18 cellular contexts compared by ENCODE assay signal in the genomic region with DNA sequence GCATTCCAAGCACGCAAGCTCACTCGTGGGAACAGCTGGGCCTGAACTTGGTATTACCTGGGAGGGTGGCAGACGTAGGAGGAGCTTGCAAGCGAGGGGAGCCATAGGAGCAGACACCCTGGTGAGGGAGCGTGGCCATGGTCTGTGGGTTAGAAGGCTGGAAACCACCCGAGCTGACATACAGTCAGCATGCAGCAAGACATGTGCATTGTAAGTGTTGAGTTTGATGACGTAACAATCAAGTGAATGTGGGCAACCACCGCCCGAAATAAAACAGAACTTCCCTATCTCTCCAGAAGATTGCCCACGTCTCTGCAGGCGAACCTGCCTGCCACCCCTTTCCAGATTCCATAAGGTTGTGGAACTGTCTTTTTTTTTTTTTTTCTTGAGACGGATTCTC. TPM values are rescaled to one million over a fixed set of nuclear protein-coding genes. Genes with fewer than 3 reads are reported as not detected.
DNase-seq lines count a peak whose midpoint lies in the region; ATAC-seq, FAIRE-seq and TF ChIP-seq lines count a peak whose summit lies in the region.
"Had no signal": no experiment of that assay in that cellular context is flagged by ENCODE, and none has a peak within 500 bp of the region (broad histone marks: within the 10 kb centered on the region; RNA-seq: fewer than 3 reads in every experiment).

No MANE protein-coding gene starts in this region.

- TF ChIP-seq CTCF in GM12878 (IDR thresholded peaks at IDR 0.05 in 2 of 3, conservative IDR thresholded peaks at IDR 0.05 in 1 of 3; ENCODE audit: control insufficient read depth in 2 of 3, extremely low read depth in 1 of 3, insufficient read depth in 1 of 3, low read depth in 3 of 3, low read length in 3 of 3): no peak
- no peak for TF ChIP-seq CTCF in natural killer cell (IDR thresholded peaks at IDR 0.05)

- no peak overlapping the region for H3K4me3 Mint-ChIP-seq in natural killer cell
- H3K4me3 Mint-ChIP-seq: brain, neural progenitor cell had no signal

- SMC1A ChIA-PET in GM12878 (lab: Charles Lee; ENCODE audit: uncharacterized antibody, unreplicated experiment): no interaction called here

- no peaks in the 10 kb centered on the region for H3K9me3 ChIP-seq in GM12878 (replicated peaks; ENCODE audit: control insufficient read depth, insufficient read depth, low read length)
- H3K9me3 ChIP-seq: right lobe of liver, upper lobe of left lung had no signal

- DNase-seq in CD1c-positive myeloid dendritic cell (ENCODE audit: extremely low spot score) (peak; percentile 91), KBM-7 (peak; percentile 32), GM12878 (ENCODE audit: low read depth, low spot score) (no peak), natural killer cell (no peak), NCI-H2081 (lab: John Stamatoyannopoulos, UW) (no peak), frontal cortex (ENCODE audit: low spot score in 2 of 2) (no peak), DMS 273 (lab: John Stamatoyannopoulos, UW; ENCODE audit: unreplicated experiment) (no peak)
- DNase-seq: activated CD4-positive, CD25-positive, alpha-beta regulatory T cell treated with anti-CD3 and anti-CD28 coated beads, Interleukin-2, amount 50 U/mL, for 72 hours; activated naive CD4-positive, alpha-beta T cell treated with anti-CD3 and anti-CD28 coated beads, Interleukin-2, amount 50 U/mL, for 16 hours; NCI-H1436 treated with DMSO at 0.1 percent for 48 hours; NCI-H524 treated with DMSO at 0.1 percent for 48 hours; right lobe of liver; stimulated activated CD4-positive, alpha-beta T cell treated with anti-CD3 and anti-CD28 coated beads, Interleukin-4, amount 100 ng/mL, for 1 hour had no signal

- H3K27ac Mint-ChIP-seq in natural killer cell: no peak overlapping the region

- no peak for TF ChIP-seq EP300 in GM12878 (IDR thresholded peaks at IDR 0.05; ENCODE audit: borderline replicate concordance in 1 of 2, control insufficient read depth in 1 of 2, low read depth in 2 of 2, low read length in 2 of 2)

- CTCF ChIA-PET in GM12878 (lab: Yijun Ruan, JAX): no interaction called here

- H3K36me3 ChIP-seq in GM12878 (ENCODE audit: control insufficient read depth in 2 of 2, insufficient read depth in 2 of 2, low read length in 1 of 2): peaks cover 19 to 35% of the 10 kb centered on the region in 2 experiments
- H3K36me3 ChIP-seq: neural progenitor cell had no signal

- peaks cover 0 to 4% of the 10 kb centered on the region in 2 donors for H3K4me1 Mint-ChIP-seq in natural killer cell
- H3K4me1 Mint-ChIP-seq: brain, neural progenitor cell had no signal

- POLR2A ChIA-PET in GM12878 (lab: Charles Lee): no interaction called here

- H3K4me2 ChIP-seq in GM12878 (ENCODE audit: control insufficient read depth, insufficient read depth): no peak overlapping the region
- H3K4me2 ChIP-seq: neural progenitor cell had no signal

- peaks cover 6% of the 10 kb centered on the region for H3K36me3 Mint-ChIP-seq in natural killer cell

- peaks cover 21% of the 10 kb centered on the region for H3K4me1 ChIP-seq in GM12878 (ENCODE audit: control insufficient read depth, insufficient read depth, low read length)
- H3K4me1 ChIP-seq: neural progenitor cell, right lobe of liver had no signal

- H2AFZ ChIP-seq in GM12878 (ENCODE audit: control insufficient read depth, low read depth, low read length): no peak overlapping the region
- H2AFZ ChIP-seq: neural progenitor cell had no signal

- no peaks in the 10 kb centered on the region for H3K27me3 Mint-ChIP-seq in natural killer cell (ENCODE audit: low read depth in 2 of 2)

- intact Hi-C loops in GM12878 (cut with micrococcal nuclease; ENCODE audit: unreplicated experiment) (no loop called here), natural killer cell (cut with micrococcal nuclease) (no loop called here)

- no peaks in the 10 kb centered on the region for H4K20me1 ChIP-seq in GM12878 (ENCODE audit: control insufficient read depth, insufficient read depth)

- in situ Hi-C loops in KBM-7 (cut with MboI; ENCODE audit: low pct_unique_long_range_greater_than_20kb, low sequenced_read_pairs): no loop called here
- in situ Hi-C loops in GM12878 (cut with MboI): no loop called here

- H3K4me3 ChIP-seq in GM12878: no peak overlapping the region
- H3K4me3 ChIP-seq: neural progenitor cell, right lobe of liver, upper lobe of left lung had no signal

- ATAC-seq in GM12878: no peak
- ATAC-seq in natural killer cell: peak; percentile 58 to 82 (median 73)
- ATAC-seq in HG03442 (IDR thresholded peaks at IDR 0.05; ENCODE audit: unreplicated experiment): no peak

- no peak overlapping the region for H3K9ac ChIP-seq in GM12878 (ENCODE audit: control insufficient read depth, insufficient read depth, low read length)
- H3K9ac ChIP-seq: neural progenitor cell had no signal

- H3K9me3 Mint-ChIP-seq in natural killer cell: no peaks in the 10 kb centered on the region
- H3K9me3 Mint-ChIP-seq: brain, neural progenitor cell had no signal

- no peaks in the 10 kb centered on the region for H3K27me3 ChIP-seq in GM12878 (replicated peaks in 1 of 2; ENCODE audit: control insufficient read depth in 2 of 2, insufficient read depth in 2 of 2, low read length in 1 of 2)
- H3K27me3 ChIP-seq: neural progenitor cell, right lobe of liver, upper lobe of left lung had no signal

- TF ChIP-seq RAD21 in GM12878 (IDR thresholded peaks at IDR 0.05; ENCODE audit: insufficient read depth, low read depth, low read length): no peak

- FAIRE-seq in GM12878 (lab: Jason Lieb, UNC): no peak
- FAIRE-seq in frontal cortex (lab: Jason Lieb, UNC): no peak
- FAIRE-seq: RCC 7860 had no signal

- no peaks in the 10 kb centered on the region for H3K79me2 ChIP-seq in GM12878 (ENCODE audit: control insufficient read depth, insufficient read depth, low read length)

- H3K27ac ChIP-seq in GM12878 (ENCODE audit: control insufficient read depth, insufficient read depth): no peak overlapping the region
- H3K27ac ChIP-seq: neural progenitor cell, right lobe of liver, upper lobe of left lung had no signal

- TF ChIP-seq POLR2A in GM12878 (IDR thresholded peaks at IDR 0.05; ENCODE audit: low read depth, low read length): peak; percentile 15; the same call in 1 of the 2 replicates

- RAD21 ChIA-PET in GM12878 (lab: Charles Lee; ENCODE audit: unreplicated experiment): no interaction called here

- BruUV-seq in GM12878 (replicated peaks; lab: Mats Ljungman, UMichigan): no TSS peak

- WGBS in GM12878 (ENCODE audit: insufficient coverage, insufficient replicate concordance, low lambda C conversion rate, missing lambda C conversion rate): 71% methylated on average over 11 of the region's 12 CpGs

RNA-seq across cellular contexts. Expression of gene UBXN6, which starts 26.8 kb away (rescaled TPM):
- 19.1 TPM in 2 replicates for total RNA-seq in GM12878 (2013; cell fraction: nucleolus; rRNA removed)
- total RNA-seq in GM12878 (2014; rRNA removed) (20.5 and 34.8 TPM in 2 replicates), GM12878 (2014; rRNA removed; fragmentation: Illumina TruSeq; extraction: Trizol) (13.1 and 17.3 TPM in 2 replicates), GM12878 (2021) (49.1 and 50.8 TPM in 2 replicates), natural killer cell (10 to 100 TPM; 54.3 to 67.7 (median 63.3) TPM), frontal cortex (91.3 TPM)
- 19.4 TPM for polyA plus RNA-seq in GM12878 (2011; ENCODE audit: low read depth)
- polyA plus RNA-seq in GM12878 (2011; rRNA removed) (15.2 and 29.5 TPM in 2 replicates), GM12878 (2014; fragmentation: Illumina TruSeq; extraction: Trizol) (2.1 and 7.0 TPM in 2 replicates), GM12878 (2014; fragmentation: Nextera tagmentation; extraction: Ambion mirVana) (1 to 10 TPM in 1 of 2 experiments, under 1 TPM in 1; 0.47 to 2.1 TPM), GM12878 (2014; rRNA removed) (38.7 and 49.7 TPM in 2 replicates), GM12878 (2016; fragmentation: Nextera tagmentation; extraction: Ambion mirVana) (1 to 10 TPM; 6.6 to 8.6 TPM)
- 45.4 and 63.7 TPM in 2 replicates for polyA plus RNA-seq in GM12878 (2011; cell fraction: cytosol; rRNA removed)
- 53.6 and 53.9 TPM in 2 replicates for polyA plus RNA-seq in GM12878 (2011; cell fraction: nucleus; rRNA removed)
- 47.6 and 50.6 TPM in 2 replicates for polyA plus RNA-seq in GM12878 (2012)
- 17.4 and 37.1 TPM in 2 replicates for polyA minus RNA-seq in GM12878 (2011; rRNA and poly(A)+ RNA removed)
- polyA minus RNA-seq in GM12878 (2011; cell fraction: cytosol; rRNA and poly(A)+ RNA removed): 17.5 and 19.0 TPM in 2 replicates
- polyA minus RNA-seq in GM12878 (2011; cell fraction: nucleus; rRNA and poly(A)+ RNA removed): 7.5 and 9.8 TPM in 2 replicates

RNA-seq across cellular contexts. Expression of gene CHAF1A, which starts 28.3 kb away (rescaled TPM):
- total RNA-seq in GM12878 (2013; cell fraction: nucleolus; rRNA removed): 40.3 and 57.6 TPM in 2 replicates
- total RNA-seq in GM12878 (2014; rRNA removed) (33.0 and 37.7 TPM in 2 replicates), GM12878 (2014; rRNA removed; fragmentation: Illumina TruSeq; extraction: Trizol) (27.2 and 28.4 TPM in 2 replicates), GM12878 (2021) (59.8 and 69.1 TPM in 2 replicates), natural killer cell (10 to 100 TPM; 34.4 to 40.8 (median 35.2) TPM), frontal cortex (11.8 TPM)
- 8.7 TPM for polyA plus RNA-seq in GM12878 (2011; ENCODE audit: low read depth)
- polyA plus RNA-seq in GM12878 (2011; rRNA removed) (20.1 and 26.2 TPM in 2 replicates), GM12878 (2014; fragmentation: Illumina TruSeq; extraction: Trizol) (30.6 and 41.4 TPM in 2 replicates), GM12878 (2014; fragmentation: Nextera tagmentation; extraction: Ambion mirVana) (1 to 10 TPM; 1.3 to 3.2 TPM), GM12878 (2014; rRNA removed) (62.6 and 69.2 TPM in 2 replicates), GM12878 (2016; fragmentation: Nextera tagmentation; extraction: Ambion mirVana) (10 to 100 TPM; 41.7 to 47.5 TPM)
- polyA plus RNA-seq in GM12878 (2011; cell fraction: cytosol; rRNA removed): 26.2 and 48.9 TPM in 2 replicates
- polyA plus RNA-seq in GM12878 (2011; cell fraction: nucleus; rRNA removed): 72.7 and 135 TPM in 2 replicates
- 22.8 and 27.9 TPM in 2 replicates for polyA plus RNA-seq in GM12878 (2012)
- 20.3 and 41.7 TPM in 2 replicates for polyA minus RNA-seq in GM12878 (2011; rRNA and poly(A)+ RNA removed)
- polyA minus RNA-seq in GM12878 (2011; cell fraction: cytosol; rRNA and poly(A)+ RNA removed): 19.2 and 24.8 TPM in 2 replicates
- polyA minus RNA-seq in GM12878 (2011; cell fraction: nucleus; rRNA and poly(A)+ RNA removed): 23.7 and 47.4 TPM in 2 replicates

RNA-seq across cellular contexts. Expression of gene SH3GL1, which starts 30.4 kb away (rescaled TPM):
- 38.8 and 43.5 TPM in 2 replicates for total RNA-seq in GM12878 (2013; cell fraction: nucleolus; rRNA removed)
- total RNA-seq in GM12878 (2014; rRNA removed) (24.0 and 28.9 TPM in 2 replicates), GM12878 (2014; rRNA removed; fragmentation: Illumina TruSeq; extraction: Trizol) (9.2 and 11.8 TPM in 2 replicates), GM12878 (2021) (41.5 and 47.4 TPM in 2 replicates), natural killer cell (10 to 100 TPM; 43.9 to 55.7 (median 49.2) TPM), frontal cortex (17.5 TPM)
- 9.3 TPM for polyA plus RNA-seq in GM12878 (2011; ENCODE audit: low read depth)
- polyA plus RNA-seq in GM12878 (2011; rRNA removed) (20.3 and 28.0 TPM in 2 replicates), GM12878 (2014; fragmentation: Illumina TruSeq; extraction: Trizol) (1.6 and 9.2 TPM in 2 replicates), GM12878 (2014; fragmentation: Nextera tagmentation; extraction: Ambion mirVana) (1 to 10 TPM in 1 of 2 experiments, under 1 TPM in 1; 0.93 to 3.0 TPM), GM12878 (2014; rRNA removed) (36.5 and 44.0 TPM in 2 replicates), GM12878 (2016; fragmentation: Nextera tagmentation; extraction: Ambion mirVana) (10 to 100 TPM; 30.0 to 32.5 TPM)
- 42.5 and 50.8 TPM in 2 replicates for polyA plus RNA-seq in GM12878 (2011; cell fraction: cytosol; rRNA removed)
- 84.7 and 86.6 TPM in 2 replicates for polyA plus RNA-seq in GM12878 (2011; cell fraction: nucleus; rRNA removed)
- 27.3 and 36.9 TPM in 2 replicates for polyA plus RNA-seq in GM12878 (2012)
- polyA minus RNA-seq in GM12878 (2011; rRNA and poly(A)+ RNA removed): 16.5 and 39.6 TPM in 2 replicates
- 19.4 and 21.3 TPM in 2 replicates for polyA minus RNA-seq in GM12878 (2011; cell fraction: cytosol; rRNA and poly(A)+ RNA removed)
- polyA minus RNA-seq in GM12878 (2011; cell fraction: nucleus; rRNA and poly(A)+ RNA removed): 16.6 and 34.7 TPM in 2 replicates

RNA-seq across cellular contexts. Expression of gene HDGFL2, which starts 41.3 kb away (rescaled TPM):
- 21.3 and 24.7 TPM in 2 replicates for total RNA-seq in GM12878 (2013; cell fraction: nucleolus; rRNA removed)
- total RNA-seq in GM12878 (2014; rRNA removed): 33.7 and 36.5 TPM in 2 replicates
- 19.0 and 20.5 TPM in 2 replicates for total RNA-seq in GM12878 (2014; rRNA removed; fragmentation: Illumina TruSeq; extraction: Trizol)
- total RNA-seq in GM12878 (2021): 56.8 and 56.9 TPM in 2 replicates
- polyA plus RNA-seq in GM12878 (2011; ENCODE audit: low read depth): 8.1 TPM
- 9.8 and 19.5 TPM in 2 replicates for polyA plus RNA-seq in GM12878 (2011; rRNA removed)
- 18.4 and 22.7 TPM in 2 replicates for polyA plus RNA-seq in GM12878 (2011; cell fraction: cytosol; rRNA removed)
- 32.9 and 51.3 TPM in 2 replicates for polyA plus RNA-seq in GM12878 (2011; cell fraction: nucleus; rRNA removed)
- polyA plus RNA-seq in GM12878 (2012): 28.7 and 30.2 TPM in 2 replicates
- polyA plus RNA-seq in GM12878 (2014; fragmentation: Illumina TruSeq; extraction: Trizol): 8.2 and 16.9 TPM in 2 replicates
- polyA plus RNA-seq in GM12878 (2014; fragmentation: Nextera tagmentation; extraction: Ambion mirVana): under 1 TPM; 0.16 to 0.60 TPM
- polyA plus RNA-seq in GM12878 (2014; rRNA removed): 40.2 and 52.5 TPM in 2 replicates
- 10 to 100 TPM; 30.0 to 39.3 TPM for polyA plus RNA-seq in GM12878 (2016; fragmentation: Nextera tagmentation; extraction: Ambion mirVana)
- polyA minus RNA-seq in GM12878 (2011; rRNA and poly(A)+ RNA removed): 7.6 and 11.9 TPM in 2 replicates
- polyA minus RNA-seq in GM12878 (2011; cell fraction: cytosol; rRNA and poly(A)+ RNA removed): 10.6 and 12.3 TPM in 2 replicates
- 4.7 and 9.2 TPM in 2 replicates for polyA minus RNA-seq in GM12878 (2011; cell fraction: nucleus; rRNA and poly(A)+ RNA removed)
- 10 to 100 TPM; 28.7 to 43.6 (median 29.8) TPM for total RNA-seq in natural killer cell
- 44.8 TPM for total RNA-seq in frontal cortex

Comparison
In these comparisons a context has a peak if more than half of its experiments do, and no peak if none do; other contexts are left out.
1. DNase-seq: peak in CD1c-positive myeloid dendritic cell (single experiment) and KBM-7 (single experiment); none in GM12878 (single experiment), natural killer cell (single experiment), NCI-H2081 (0 of 2), frontal cortex (0 of 2) and DMS 273 (single experiment).
2. ATAC-seq: peak in natural killer cell (3 of 3); none in GM12878 (single experiment) and HG03442 (single experiment).